Comparison of ENCODE assay signal across 7 cellular contexts in genomic region chr22:29503811-29504372, GRCh38. TPM values are rescaled to one million over a fixed set of nuclear protein-coding genes. Genes with fewer than 3 reads are reported as not detected.
DNase-seq lines count a peak whose midpoint lies in the region; ATAC-seq and TF ChIP-seq lines count a peak whose summit lies in the region.

No MANE protein-coding gene starts in this region.

- TF ChIP-seq CTCF in glutamatergic neuron (IDR thresholded peaks at IDR 0.05; ENCODE audit: partially characterized antibody, unreplicated experiment): no peak

- no peaks in the 10 kb centered on the region for H3K9me3 ChIP-seq in HUES48 (ENCODE audit: control insufficient read depth, insufficient read depth, low read length)

- peaks cover 4% of the 10 kb centered on the region for H3K36me3 Mint-ChIP-seq in glutamatergic neuron (ENCODE audit: unreplicated experiment)

- H3K4me1 ChIP-seq in HUES48 (ENCODE audit: control insufficient read depth, insufficient read depth, low read length): no peaks in the 10 kb centered on the region

- H3K9me3 Mint-ChIP-seq in glutamatergic neuron (ENCODE audit: unreplicated experiment): no peaks in the 10 kb centered on the region

- no peaks in the 10 kb centered on the region for H3K27me3 ChIP-seq in HUES48 (ENCODE audit: control insufficient read depth, insufficient read depth, low read length)

- no peak overlapping the region for H3K4me3 ChIP-seq in HUES48 (ENCODE audit: low read depth, low read length)

- peak; percentile 9 for DNase-seq in SKM-1 treated with dmso at 0.1 percent for 144 hours (lab: John Stamatoyannopoulos, UW; ENCODE audit: unreplicated experiment)
- DNase-seq in glutamatergic neuron: no peak
- peak; percentile 39 for DNase-seq in smooth muscle cell of the brain vasculature (ENCODE audit: low read depth, low spot score)
- DNase-seq in cerebellar nuclear complex (lab: John Stamatoyannopoulos, UW): no peak

- no peak for ATAC-seq in HG02588 (IDR thresholded peaks at IDR 0.05; ENCODE audit: unreplicated experiment)
- no peak for ATAC-seq in GM21717 (IDR thresholded peaks at IDR 0.05; ENCODE audit: unreplicated experiment)

- H3K27me3 Mint-ChIP-seq in glutamatergic neuron (ENCODE audit: unreplicated experiment): peaks cover 1% of the 10 kb centered on the region

- H3K27ac Mint-ChIP-seq in glutamatergic neuron (ENCODE audit: unreplicated experiment): peak overlapping the region; percentile 86

- peak overlapping the region; percentile 42 for H3K27ac ChIP-seq in HUES48 (ENCODE audit: low read depth, low read length)

- no peak overlapping the region for H3K9ac ChIP-seq in HUES48 (ENCODE audit: low read depth, low read length)

- peaks cover 35% of the 10 kb centered on the region for H3K36me3 ChIP-seq in HUES48 (ENCODE audit: control insufficient read depth, insufficient read depth, low read length)

- H3K4me3 Mint-ChIP-seq in glutamatergic neuron (ENCODE audit: unreplicated experiment): no peak overlapping the region

- peaks cover 10% of the 10 kb centered on the region for H3K4me1 Mint-ChIP-seq in glutamatergic neuron (ENCODE audit: low read depth, unreplicated experiment)

RNA-seq across cellular contexts. Expression of gene NEFH, which starts 23.9 kb away (rescaled TPM):
- 27.1 TPM for total RNA-seq in glutamatergic neuron (ENCODE audit: unreplicated experiment)

RNA-seq across cellular contexts. Expression of gene THOC5, which starts 49.7 kb away (rescaled TPM):
- 175 TPM for total RNA-seq in glutamatergic neuron (ENCODE audit: unreplicated experiment)

Comparison
In these comparisons a context has a peak if more than half of its experiments do, and no peak if none do; other contexts are left out.
1. DNase-seq: peak in SKM-1 treated with dmso at 0.1 percent for 144 hours (single experiment) and smooth muscle cell of the brain vasculature (single experiment); none in glutamatergic neuron (single experiment) and cerebellar nuclear complex (0 of 2).